ENCODE assay signal across 23 cellular contexts in the genomic region with DNA sequence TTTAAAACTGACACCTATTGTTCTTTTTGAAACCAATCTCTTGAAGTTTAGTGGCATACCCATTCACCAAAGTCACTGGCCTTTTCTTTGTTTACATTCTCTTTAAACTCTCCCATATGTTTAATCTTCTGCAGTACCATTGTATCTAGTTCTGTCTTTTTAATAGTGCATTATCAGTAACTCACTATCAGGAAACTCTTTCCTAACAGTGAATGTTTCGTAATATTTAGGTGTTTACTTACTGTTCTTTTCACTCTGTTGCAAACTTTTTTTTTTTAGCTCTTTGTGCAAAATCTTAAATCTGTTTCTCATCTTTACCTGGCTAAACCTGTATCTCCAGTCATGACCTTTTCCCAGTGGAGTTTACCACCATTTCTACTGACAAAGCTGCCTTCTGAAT. TPM values are rescaled to one million over a fixed set of nuclear protein-coding genes. Genes with fewer than 3 reads are reported as not detected.
"Had no signal": no experiment of that assay in that cellular context is flagged by ENCODE, and none has a peak within 500 bp of the region (broad histone marks: within the 10 kb centered on the region; RNA-seq: fewer than 3 reads in every experiment).

No MANE protein-coding gene starts in this region.

- H3K27ac ChIP-seq: ascending aorta, epithelial cell of prostate, gastroesophageal sphincter, heart right ventricle, right atrium auricular region, skin epidermis had no signal

- H3K27me3 Mint-ChIP-seq: activated naive CD8-positive, alpha-beta T cell treated with anti-CD3 and anti-CD28 coated beads, Interleukin-2, amount 50 U/mL, for 24 hours; effector memory CD8-positive, alpha-beta T cell had no signal

- DNase-seq: activated CD4-positive, alpha-beta T cell treated with anti-CD3 and anti-CD28 coated beads, Interleukin-2, amount 50 U/mL, for 1 hour; activated naive CD4-positive, alpha-beta T cell treated with anti-CD3 and anti-CD28 coated beads for 36 hours; activated naive CD8-positive, alpha-beta T cell treated with anti-CD3 and anti-CD28 coated beads, Interleukin-2, amount 50 U/mL, for 24 hours; activated T-cell treated with anti-CD3 and anti-CD28 coated beads for 4 hours; dermis blood vessel endothelial cell; effector memory CD8-positive, alpha-beta T cell; heart right ventricle; islet precursor cell; mucosa of descending colon; naive thymus-derived CD8-positive, alpha-beta T cell; stimulated activated naive CD8-positive, alpha-beta T cell treated with anti-CD3 and anti-CD28 coated beads, Interleukin-15, Interleukin-2, amounts not matched to agents 100 U/mL and 50 U/mL, for 24 hours; T1000 had no signal

- H3K9me3 ChIP-seq: ascending aorta, gastroesophageal sphincter, heart right ventricle, mucosa of descending colon, right atrium auricular region had no signal

- H3K9me3 Mint-ChIP-seq: activated naive CD4-positive, alpha-beta T cell treated with anti-CD3 and anti-CD28 coated beads for 36 hours; activated naive CD8-positive, alpha-beta T cell treated with anti-CD3 and anti-CD28 coated beads, Interleukin-2, amount 50 U/mL, for 24 hours; activated T-helper 2 cell treated with anti-CD3 and anti-CD28 coated beads, Interferon-gamma antibody, Interleukin-2, Interleukin-4, amounts not matched to agents 10 μg/mL and 5 μg/mL and 100 μg/mL, durations not matched to agents 14 hours and 24 hours and 36 hours; effector memory CD8-positive, alpha-beta T cell; naive thymus-derived CD8-positive, alpha-beta T cell had no signal

- ATAC-seq: activated CD4-positive, CD25-positive, alpha-beta regulatory T cell treated with anti-CD3 and anti-CD28 coated beads, Interleukin-2, amount 50 U/mL, for 24 hours; activated naive CD8-positive, alpha-beta T cell treated with anti-CD3 and anti-CD28 coated beads, Interleukin-2, amount 50 U/mL, for 24 hours; effector memory CD8-positive, alpha-beta T cell; gastroesophageal sphincter; heart right ventricle; mucosa of descending colon; naive thymus-derived CD8-positive, alpha-beta T cell; stimulated activated naive CD8-positive, alpha-beta T cell treated with anti-CD3 and anti-CD28 coated beads, Interleukin-15, Interleukin-2, amounts not matched to agents 100 U/mL and 50 U/mL, for 24 hours had no signal

- H3K27me3 ChIP-seq: ascending aorta, gastroesophageal sphincter, heart right ventricle, right atrium auricular region had no signal

- H3K4me3 Mint-ChIP-seq: activated naive CD4-positive, alpha-beta T cell treated with anti-CD3 and anti-CD28 coated beads for 36 hours; activated naive CD8-positive, alpha-beta T cell treated with anti-CD3 and anti-CD28 coated beads, Interleukin-2, amount 50 U/mL, for 24 hours; effector memory CD8-positive, alpha-beta T cell; naive thymus-derived CD8-positive, alpha-beta T cell had no signal

- H3K4me3 ChIP-seq: ascending aorta, gastroesophageal sphincter, heart right ventricle, mucosa of descending colon, right atrium auricular region, skin epidermis had no signal

- H3K27ac Mint-ChIP-seq: activated naive CD4-positive, alpha-beta T cell treated with anti-CD3 and anti-CD28 coated beads for 36 hours; activated naive CD8-positive, alpha-beta T cell treated with anti-CD3 and anti-CD28 coated beads, Interleukin-2, amount 50 U/mL, for 24 hours; activated T-helper 2 cell treated with anti-CD3 and anti-CD28 coated beads, Interferon-gamma antibody, Interleukin-2, Interleukin-4, amounts not matched to agents 10 μg/mL and 5 μg/mL and 100 μg/mL, durations not matched to agents 14 hours and 24 hours and 36 hours; effector memory CD8-positive, alpha-beta T cell; naive thymus-derived CD8-positive, alpha-beta T cell had no signal

RNA-seq across cellular contexts. Expression of a gene that starts 43.1 kb away (rescaled TPM):
- total RNA-seq: activated CD8-positive, alpha-beta memory T cell treated with anti-CD3 and anti-CD28 coated beads for 36 hours; activated naive CD4-positive, alpha-beta T cell treated with anti-CD3 and anti-CD28 coated beads for 36 hours; activated T-helper 2 cell treated with anti-CD3 and anti-CD28 coated beads, Interferon-gamma antibody, Interleukin-2, Interleukin-4, amounts not matched to agents 10 μg/mL and 5 μg/mL and 100 μg/mL, durations not matched to agents 14 hours and 24 hours and 36 hours; ascending aorta; chondrocyte; dermis blood vessel endothelial cell; fibroblast of lung; gastroesophageal sphincter; heart right ventricle; naive thymus-derived CD8-positive, alpha-beta T cell; posterior vena cava; right atrium auricular region had no signal
- polyA plus RNA-seq: fibroblast of lung; heart right ventricle; naive thymus-derived CD8-positive, alpha-beta T cell had no signal
